9 cellular contexts compared by ENCODE assay signal in the genomic region with DNA sequence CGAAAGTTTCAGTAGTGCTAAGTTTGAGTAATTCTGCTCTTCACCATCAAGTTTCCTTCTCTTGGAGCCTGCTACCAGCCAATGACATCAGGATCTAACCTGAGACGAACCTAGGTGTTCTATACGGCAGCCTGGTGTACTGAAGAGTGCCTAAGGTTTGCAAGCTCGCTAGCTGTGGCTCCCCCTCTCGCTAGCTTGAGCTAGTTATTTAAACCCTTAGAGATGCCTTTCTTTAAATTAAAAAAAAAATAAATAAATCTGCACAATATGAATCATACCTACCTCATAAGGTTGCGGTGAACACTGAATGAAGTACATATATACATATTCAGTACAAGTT. TPM values are rescaled to one million over a fixed set of nuclear protein-coding genes. Genes with fewer than 3 reads are reported as not detected.
DNase-seq lines count a peak whose midpoint lies in the region; ATAC-seq and TF ChIP-seq lines count a peak whose summit lies in the region.
"Had no signal": no experiment of that assay in that cellular context is flagged by ENCODE, and none has a peak within 500 bp of the region (broad histone marks: within the 10 kb centered on the region; RNA-seq: fewer than 3 reads in every experiment).

No MANE protein-coding gene starts in this region.

- POLR2A ChIA-PET in IMR-90 (lab: Charles Lee; ENCODE audit: unreplicated experiment): interaction anchor here (0.5 to 1.4 kb wide), 8 partner anchors 10 to 1877 kb away, joined by 3 to 6 read pairs (median 4); partner anchors contain the start of gene TBC1D23

- intact Hi-C loops in IMR-90 (cut with micrococcal nuclease): loop anchor here (2.0 to 5.0 kb wide), 4 partner anchors 102 to 525 kb away; no protein-coding TSS in a partner anchor

- H4K91ac ChIP-seq in IMR-90 (ENCODE audit: insufficient read depth, low read depth, low read length): peak overlapping the region; percentile 86

- H3K4me3 ChIP-seq in IMR-90 (ENCODE audit: insufficient read depth, low read depth, low read length) (peak overlapping the region; percentile 62), choroid plexus epithelial cell (ENCODE audit: low read depth, low read length) (peak overlapping the region; percentile 88), subcutaneous abdominal adipose tissue (ENCODE audit: low read depth in 1 of 5, low read length in 5 of 5) (peak overlapping the region; percentile 45 to 95 (median 71))

- DNase-seq in IMR-90: no peak
- DNase-seq in choroid plexus epithelial cell (ENCODE audit: low read depth): peak; percentile 87
- DNase-seq in kidney glomerular epithelial cell (lab: John Stamatoyannopoulos, UW): peak; percentile 72
- DNase-seq in medulla oblongata (ENCODE audit: extremely low spot score): no peak
- DNase-seq: NCI-H2081 treated with DMSO at 0.1 percent for 48 hours had no signal

- peak; percentile 7; the same call in 1 of the 2 replicates for TF ChIP-seq POLR2A in IMR-90 (IDR thresholded peaks at IDR 0.05; ENCODE audit: low read depth, low read length)

- WGBS in IMR-90 (ENCODE audit: extremely low coverage in 2 of 2, insufficient read length in 1 of 2), 2 experiments: no CpG with 5 or more reads among the region's 6 CpGs

- H3K4me1 ChIP-seq in IMR-90 (ENCODE audit: control insufficient read depth, insufficient read depth, low read length) (peaks cover 7% of the 10 kb centered on the region; the same call in 1 of the 2 replicates), subcutaneous abdominal adipose tissue (ENCODE audit: control insufficient read depth in 5 of 5, insufficient read depth in 5 of 5, low read length in 5 of 5) (peaks cover 0 to 33% (median 32%) of the 10 kb centered on the region in 5 donors)

- peaks cover 15 to 30% of the 10 kb centered on the region in 2 experiments for H3K79me1 ChIP-seq in IMR-90 (ENCODE audit: low read depth in 1 of 2, low read length in 2 of 2)

- CTCF ChIA-PET in IMR-90 (lab: Yijun Ruan, JAX): interaction anchor here (0.6 to 1.6 kb wide), 7 partner anchors 52 to 153 kb away, joined by 3 to 4 read pairs (median 3); no protein-coding TSS in a partner anchor

- no peaks in the 10 kb centered on the region for H3K9me3 ChIP-seq in IMR-90 (ENCODE audit: control insufficient read depth, insufficient read depth, low read length)
- H3K9me3 ChIP-seq in subcutaneous abdominal adipose tissue (ENCODE audit: control insufficient read depth in 5 of 5, low read length in 5 of 5): no peaks in the 10 kb centered on the region

- peaks cover 4% of the 10 kb centered on the region; the same call in 1 of the 2 replicates for H4K20me1 ChIP-seq in IMR-90 (ENCODE audit: insufficient read depth, low read length)

- TF ChIP-seq RAD21 in IMR-90 (IDR thresholded peaks at IDR 0.05; ENCODE audit: low read length): peak; percentile 49

- H3K4ac ChIP-seq in IMR-90 (ENCODE audit: low read depth, low read length): peak overlapping the region; percentile 98

- TF ChIP-seq CTCF in IMR-90 (conservative IDR thresholded peaks at IDR 0.05; ENCODE audit: low read depth, low read length) (peak; percentile 46), choroid plexus epithelial cell (conservative IDR thresholded peaks at IDR 0.05; ENCODE audit: low read depth, low read length) (peak; percentile 58)

- H3K9ac ChIP-seq in IMR-90 (ENCODE audit: low read depth, low read length) (peak overlapping the region; percentile 91), subcutaneous abdominal adipose tissue (ENCODE audit: low read length in 5 of 5) (peak overlapping the region in 2 of 5 donors; percentile 79 to 87)

- peak overlapping the region; percentile 49 to 97 for H4K8ac ChIP-seq in IMR-90 (ENCODE audit: low read depth in 2 of 2, low read length in 2 of 2)

- peaks cover 3% of the 10 kb centered on the region for H3K9me1 ChIP-seq in IMR-90 (ENCODE audit: insufficient read depth, low read length)

- no peaks in the 10 kb centered on the region for H3K27me3 ChIP-seq in IMR-90 (ENCODE audit: control insufficient read depth, insufficient read depth, low read length)
- H3K27me3 ChIP-seq in subcutaneous abdominal adipose tissue (ENCODE audit: control insufficient read depth in 5 of 5, insufficient read depth in 4 of 5, low read length in 5 of 5): no peaks in the 10 kb centered on the region

- H3K18ac ChIP-seq in IMR-90 (ENCODE audit: low read depth, low read length): peak overlapping the region; percentile 95

- H2AFZ ChIP-seq in IMR-90 (replicated peaks; ENCODE audit: low read length, poor library complexity): peak overlapping the region; percentile 64

- H4K5ac ChIP-seq in IMR-90 (ENCODE audit: low read depth, low read length): peak overlapping the region; percentile 85

- peak overlapping the region; percentile 95 for H2BK20ac ChIP-seq in IMR-90 (ENCODE audit: low read depth, low read length)

- peak overlapping the region; percentile 98 for H3K4me2 ChIP-seq in IMR-90 (ENCODE audit: low read depth, low read length)

- peak overlapping the region; percentile 99 for H3K56ac ChIP-seq in IMR-90 (ENCODE audit: extremely low read depth, insufficient read depth, low read length)

- H3K36me3 ChIP-seq in IMR-90 (ENCODE audit: control insufficient read depth, insufficient read depth, low read length) (no peaks in the 10 kb centered on the region), subcutaneous abdominal adipose tissue (ENCODE audit: control insufficient read depth in 5 of 5, insufficient read depth in 5 of 5, low read length in 5 of 5) (no peaks in the 10 kb centered on the region)

- peak overlapping the region; percentile 98 for H2BK5ac ChIP-seq in IMR-90 (ENCODE audit: low read depth, low read length, poor library complexity, severe bottlenecking)

- H3K14ac ChIP-seq in IMR-90 (replicated peaks; ENCODE audit: low read depth, low read length): peak overlapping the region; percentile 66

- in situ Hi-C loops in IMR-90 (cut with MboI; ENCODE audit: low sequenced_read_pairs): no loop called here

- H3K27ac ChIP-seq in IMR-90 (ENCODE audit: insufficient read depth, low read length) (peak overlapping the region; percentile 97), subcutaneous abdominal adipose tissue (ENCODE audit: low read depth, low read length) (peak overlapping the region; percentile 88)

- ATAC-seq in IMR-90 (ENCODE audit: low read depth) (peak; percentile 44), GM21825 (IDR thresholded peaks at IDR 0.05; ENCODE audit: unreplicated experiment) (no peak), GM18520 (IDR thresholded peaks at IDR 0.05; ENCODE audit: unreplicated experiment) (no peak), HG03108 (IDR thresholded peaks at IDR 0.05; ENCODE audit: unreplicated experiment) (no peak)

- peak overlapping the region; percentile 93 for H2BK15ac ChIP-seq in IMR-90 (ENCODE audit: low read depth, low read length)

- dilution Hi-C loops in IMR-90 (cut with HindIII; ENCODE audit: low sequenced_read_pairs, unreplicated experiment): no loop called here

- peak overlapping the region; percentile 96 for H2BK120ac ChIP-seq in IMR-90 (ENCODE audit: low read depth, low read length)

- H2AK9ac ChIP-seq in IMR-90 (replicated peaks; ENCODE audit: low read depth, low read length, poor library complexity): peak overlapping the region; percentile 6

- H3K23ac ChIP-seq in IMR-90 (ENCODE audit: low read depth, low read length): peak overlapping the region; percentile 95

- no TSS peak for BruUV-seq in IMR-90 (replicated peaks; lab: Mats Ljungman, UMichigan)

- peak overlapping the region; percentile 83; the same call in 1 of the 2 replicates for H2AK5ac ChIP-seq in IMR-90 (ENCODE audit: low read depth, low read length)

TF ChIP-seq in IMR-90, 13 proteins besides CTCF, POLR2A, EP300 and RAD21:
- TF ChIP-seq RCOR1 (IDR thresholded peaks at IDR 0.05; ENCODE audit: insufficient replicate concordance, low read length) (no peak), CEBPB (IDR thresholded peaks at IDR 0.05; ENCODE audit: low read depth, low read length) (no peak), BHLHE40 (IDR thresholded peaks at IDR 0.05; ENCODE audit: low read depth, low read length) (no peak), MXI1 (IDR thresholded peaks at IDR 0.05; ENCODE audit: borderline replicate concordance, low read depth, low read length) (no peak), SMC3 (IDR thresholded peaks at IDR 0.05; ENCODE audit: low read depth, low read length) (no peak), FOS (IDR thresholded peaks at IDR 0.05; ENCODE audit: low read depth, low read length) (no peak), CHD1 (IDR thresholded peaks at IDR 0.05; ENCODE audit: low read depth, low read length) (no peak)

RNA-seq across cellular contexts. Expression of gene COL8A1, which starts 1.4 kb away (rescaled TPM):
- 109 and 119 TPM in 2 replicates for total RNA-seq in IMR-90 (2012; rRNA removed)
- 133 and 151 TPM in 2 replicates for polyA plus RNA-seq in IMR-90 (2012; rRNA removed)
- polyA plus RNA-seq in IMR-90 (2012; cell fraction: cytosol; rRNA removed): 59.3 and 60.5 TPM in 2 replicates
- polyA plus RNA-seq in IMR-90 (2012; cell fraction: nucleus; rRNA removed; ENCODE audit: low replicate concordance): 44.8 and 87.0 TPM in 2 replicates

Comparison
In these comparisons a context has a peak if more than half of its experiments do, and no peak if none do; other contexts are left out.
1. DNase-seq: peak in choroid plexus epithelial cell (single experiment) and kidney glomerular epithelial cell (single experiment); none in IMR-90 (single experiment) and medulla oblongata (single experiment).
2. Peak in every context shown above with its lines, with median percentiles within 50 percentile points of each other: H3K4me3 ChIP-seq.